ENCODE assay signal across 8 cellular contexts in the genomic region with DNA sequence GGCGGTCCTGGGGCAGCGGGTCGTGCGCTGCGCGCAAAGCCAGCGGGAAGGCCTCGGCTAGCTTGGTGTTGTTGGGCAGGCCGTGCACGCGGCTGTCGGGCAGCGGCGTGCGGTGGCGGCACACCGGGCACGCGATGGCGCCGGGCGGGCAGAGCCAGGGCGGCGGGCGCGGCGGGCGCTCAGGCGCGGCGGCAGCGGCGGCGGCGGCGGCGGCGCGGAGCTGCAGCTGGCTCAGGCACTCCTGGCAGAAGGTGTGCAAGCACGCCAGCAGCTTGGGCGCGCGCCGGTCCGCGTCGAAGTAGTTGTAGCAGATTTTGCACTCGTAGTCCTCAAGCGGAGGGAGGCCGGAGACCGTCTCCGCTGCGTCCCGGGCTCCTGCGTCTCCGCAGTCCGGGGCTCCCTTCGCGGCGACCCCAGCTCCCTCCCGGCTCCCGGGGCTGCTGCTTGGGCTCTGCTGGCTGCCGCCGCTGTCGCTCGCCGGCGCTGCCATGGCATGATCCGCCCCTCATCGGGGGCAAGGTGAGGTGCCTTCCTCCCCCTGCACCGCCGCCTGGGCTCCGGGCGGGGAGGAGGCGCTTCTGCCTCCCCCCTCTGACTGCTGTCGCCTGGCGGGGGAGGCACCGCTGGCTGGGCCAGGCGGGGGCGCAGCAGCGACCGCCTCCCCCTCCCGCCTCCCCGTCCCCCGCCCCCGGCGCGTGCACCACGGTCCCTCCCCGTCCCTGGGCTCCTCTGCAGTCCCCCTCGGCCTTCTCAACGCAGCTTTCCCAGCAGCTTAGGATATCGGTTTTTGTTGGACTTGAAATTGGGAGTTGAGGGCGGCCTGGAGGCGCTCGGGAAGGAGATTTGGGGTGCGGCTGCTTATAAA.
DNase-seq lines count a peak whose midpoint lies in the region; ATAC-seq and TF ChIP-seq lines count a peak whose summit lies in the region.

No MANE protein-coding gene starts in this region.

- H3K4me3 Mint-ChIP-seq in stimulated activated naive CD8-positive, alpha-beta T cell treated with anti-CD3 and anti-CD28 coated beads, Interleukin-15, amount 100 ng/mL, for 72 hours, result peak overlapping the region; percentile 59 to 63

- TF ChIP-seq CTCF in astrocyte of the cerebellum (IDR thresholded peaks at IDR 0.05; ENCODE audit: low read depth, low read length, missing control alignments), result no peak

- peaks cover 67% of the 10 kb centered on the region for H3K27me3 Mint-ChIP-seq in stimulated activated naive CD8-positive, alpha-beta T cell treated with anti-CD3 and anti-CD28 coated beads, Interleukin-15, amount 100 ng/mL, for 72 hours

- peaks cover 15% of the 10 kb centered on the region for H3K4me1 Mint-ChIP-seq in stimulated activated naive CD8-positive, alpha-beta T cell treated with anti-CD3 and anti-CD28 coated beads, Interleukin-15, amount 100 ng/mL, for 72 hours

- peak overlapping the region; percentile 51 for H3K4me3 ChIP-seq in astrocyte of the cerebellum (ENCODE audit: low read depth, low read length)

- DNase-seq in Ammon's horn (ENCODE audit: low spot score) (peak; percentile 13), NCI-H1694 (lab: John Stamatoyannopoulos, UW) (peak; percentile 49), astrocyte of the cerebellum (ENCODE audit: low read depth) (no peak), islet precursor cell (peak; percentile 73)
- peak; percentile 25 to 33 for DNase-seq in stimulated activated naive CD8-positive, alpha-beta T cell treated with anti-CD3 and anti-CD28 coated beads, Interleukin-15, amount 100 ng/mL, for 72 hours
- DNase-seq in stimulated activated CD4-positive, alpha-beta T cell treated with anti-CD3 and anti-CD28 coated beads, Interleukin-4, amount 100 ng/mL, for 24 hours, result no peak

- in situ Hi-C loops in astrocyte of the cerebellum (cut with HindIII; ENCODE audit: low sequenced_read_pairs), result loop anchor here (25.0 kb wide), 2 partner anchors 283 to 292 kb away; no protein-coding TSS in a partner anchor

- peak overlapping the region in 1 of 2 donors; percentile 59 for H3K27ac Mint-ChIP-seq in stimulated activated naive CD8-positive, alpha-beta T cell treated with anti-CD3 and anti-CD28 coated beads, Interleukin-15, amount 100 ng/mL, for 72 hours

- peak; percentile 52 for ATAC-seq in GM18498 (IDR thresholded peaks at IDR 0.05; ENCODE audit: unreplicated experiment)
- peak; percentile 55 for ATAC-seq in HG02759 (IDR thresholded peaks at IDR 0.05; ENCODE audit: unreplicated experiment)
- peak; percentile 41 for ATAC-seq in stimulated activated naive CD8-positive, alpha-beta T cell treated with anti-CD3 and anti-CD28 coated beads, Interleukin-15, amount 100 ng/mL, for 72 hours

- no peaks in the 10 kb centered on the region for H3K9me3 Mint-ChIP-seq in stimulated activated naive CD8-positive, alpha-beta T cell treated with anti-CD3 and anti-CD28 coated beads, Interleukin-15, amount 100 ng/mL, for 72 hours

Comparison
In these comparisons a context has a peak if more than half of its experiments do, and no peak if none do; other contexts are left out.
1. DNase-seq: peak in Ammon's horn (single experiment), NCI-H1694 (single experiment), islet precursor cell (single experiment) and stimulated activated naive CD8-positive, alpha-beta T cell treated with anti-CD3 and anti-CD28 coated beads, Interleukin-15, amount 100 ng/mL, for 72 hours (2 of 2); none in astrocyte of the cerebellum (single experiment) and stimulated activated CD4-positive, alpha-beta T cell treated with anti-CD3 and anti-CD28 coated beads, Interleukin-4, amount 100 ng/mL, for 24 hours (single experiment).
2. Peak in every context shown above with its lines, with median percentiles within 50 percentile points of each other: ATAC-seq.